Comparison of ENCODE assay signal across 14 cellular contexts in genomic region chr6:130776287-130776925, GRCh38. TPM values are rescaled to one million over a fixed set of nuclear protein-coding genes. Genes with fewer than 3 reads are reported as not detected.
DNase-seq lines count a peak whose midpoint lies in the region; ATAC-seq and TF ChIP-seq lines count a peak whose summit lies in the region.
"Had no signal": no experiment of that assay in that cellular context is flagged by ENCODE, and none has a peak within 500 bp of the region (broad histone marks: within the 10 kb centered on the region; RNA-seq: fewer than 3 reads in every experiment).

No MANE protein-coding gene starts in this region.

- no peaks in the 10 kb centered on the region for H3K36me3 Mint-ChIP-seq in natural killer cell

- TF ChIP-seq POLR2A in thyroid gland (IDR thresholded peaks at IDR 0.05), result no peak

- H3K4me3 Mint-ChIP-seq in natural killer cell, result peak overlapping the region; percentile 48
- H3K4me3 Mint-ChIP-seq: activated T-helper 1 cell treated with anti-CD3 and anti-CD28 coated beads, Interleukin-12 subunit alpha, Interleukin-12 subunit beta, Interleukin-2, Interleukin-4 antibody, amounts not matched to agents 30 ng/mL and 10 ng/mL and 1 ng/mL, durations not matched to agents 14 hours and 24 hours and 36 hours had no signal

- no peaks in the 10 kb centered on the region for H3K27me3 ChIP-seq in thyroid gland

- H3K27me3 Mint-ChIP-seq in natural killer cell (ENCODE audit: low read depth in 2 of 2), result no peaks in the 10 kb centered on the region

- H3K9me3 ChIP-seq in thyroid gland, result no peaks in the 10 kb centered on the region

- TF ChIP-seq CTCF in natural killer cell (IDR thresholded peaks at IDR 0.05), result no peak
- TF ChIP-seq CTCF in thyroid gland (IDR thresholded peaks at IDR 0.05), result no peak

- 44 to 46% methylated on average over 3 of the region's 3 CpGs for WGBS in thyroid gland, 2 donors

- no peaks in the 10 kb centered on the region for H3K4me1 ChIP-seq in thyroid gland

- H3K27ac Mint-ChIP-seq in natural killer cell, result peak overlapping the region; percentile 50 to 79
- H3K27ac Mint-ChIP-seq: activated T-helper 1 cell treated with anti-CD3 and anti-CD28 coated beads, Interleukin-12 subunit alpha, Interleukin-12 subunit beta, Interleukin-2, Interleukin-4 antibody, amounts not matched to agents 30 ng/mL and 10 ng/mL and 1 ng/mL, durations not matched to agents 14 hours and 24 hours and 36 hours had no signal

- no peaks in the 10 kb centered on the region for H3K9me3 Mint-ChIP-seq in natural killer cell

- peak; percentile 95 for ATAC-seq in HG02571 (IDR thresholded peaks at IDR 0.05; ENCODE audit: unreplicated experiment)
- ATAC-seq in HG03469 (IDR thresholded peaks at IDR 0.05; ENCODE audit: unreplicated experiment), result peak; percentile 91
- ATAC-seq in natural killer cell, result peak; percentile 71 to 80 (median 73)
- ATAC-seq: left cardiac atrium had no signal

- intact Hi-C loops in natural killer cell (cut with micrococcal nuclease), result no loop called here
- intact Hi-C loops in thyroid gland (cut with DNase I), result no loop called here

- no peaks in the 10 kb centered on the region for H3K36me3 ChIP-seq in thyroid gland

- peak; percentile 5 for DNase-seq in NK-92 treated with Interleukin-12 subunit alpha and Interleukin-12 subunit beta, amount 100 ng/mL, for 24 hours (lab: John Stamatoyannopoulos, UW)
- DNase-seq in NK-92 (lab: John Stamatoyannopoulos, UW; ENCODE audit: unreplicated experiment), result no peak
- DNase-seq in natural killer cell, result no peak
- DNase-seq in NCI-H82 (lab: John Stamatoyannopoulos, UW), result no peak
- DNase-seq in thyroid gland, result no peak
- no peak for DNase-seq in GOT3 (lab: John Stamatoyannopoulos, UW)
- DNase-seq: effector CD8-positive, alpha-beta T cell; left cardiac atrium; NCI-H1436 had no signal

- H3K4me3 ChIP-seq in thyroid gland (replicated peaks in 1 of 3), result no peak overlapping the region
- H3K4me3 ChIP-seq: SK-N-MC had no signal

- no peak overlapping the region for H3K27ac ChIP-seq in thyroid gland
- H3K27ac ChIP-seq: 22Rv1, SK-N-MC had no signal

- peaks cover 40 to 49% of the 10 kb centered on the region in 2 donors for H3K4me1 Mint-ChIP-seq in natural killer cell

RNA-seq across cellular contexts. Expression of gene SMLR1, which starts 50.8 kb away (rescaled TPM):
- total RNA-seq in natural killer cell, result not detected
- total RNA-seq in thyroid gland, result not detected
- total RNA-seq: activated T-helper 1 cell treated with anti-CD3 and anti-CD28 coated beads, Interleukin-12 subunit alpha, Interleukin-12 subunit beta, Interleukin-2, Interleukin-4 antibody, amounts not matched to agents 30 ng/mL and 10 ng/mL and 1 ng/mL, durations not matched to agents 14 hours and 24 hours and 36 hours; left cardiac atrium had no signal
